In the genomic region with DNA sequence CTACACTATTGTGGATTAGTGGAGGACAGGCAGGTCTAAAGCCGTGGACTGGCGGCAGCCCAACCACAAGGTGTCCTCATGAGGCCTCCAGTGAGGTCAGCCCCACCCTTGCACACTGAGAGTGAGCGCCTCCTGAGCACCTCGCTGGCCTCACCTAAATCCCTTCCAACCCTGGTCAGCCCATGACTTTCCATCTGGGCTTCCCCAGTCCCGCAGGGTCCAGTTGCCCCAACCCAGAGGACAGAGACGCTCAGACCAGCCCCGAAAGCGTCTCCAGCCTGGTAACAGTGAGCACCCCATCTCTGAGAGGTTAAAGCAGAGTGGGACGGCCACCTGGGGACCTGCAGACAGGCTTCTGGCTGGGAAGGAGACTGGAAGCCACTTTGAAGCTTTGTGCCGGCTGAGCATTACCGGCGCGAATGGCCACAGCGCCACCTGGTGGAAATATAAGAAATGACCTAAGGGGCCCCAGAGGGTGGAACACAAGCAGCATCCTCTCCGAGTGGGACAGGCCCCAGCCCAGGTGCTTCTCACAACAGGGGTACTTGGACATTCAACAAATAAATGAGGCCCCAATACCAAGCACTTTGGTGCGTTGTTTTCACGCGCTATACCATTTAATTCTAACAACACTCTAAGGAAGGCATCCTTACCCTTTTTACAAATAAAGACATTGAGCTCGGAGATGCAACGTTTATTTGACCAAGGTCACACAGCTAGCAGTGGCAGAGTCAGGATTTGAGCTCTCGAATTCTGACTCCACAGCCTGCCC, we compare ENCODE assay signal across 1 cellular context.
TF ChIP-seq lines count a peak whose summit lies in the region.

No MANE protein-coding gene starts in this region.

TF ChIP-seq in H1, 55 proteins besides CTCF, POLR2A, EP300 and RAD21 (continued from another document):
- TF ChIP-seq BACH1 (IDR thresholded peaks at IDR 0.05; ENCODE audit: low read length) (no peak), KDM5A (IDR thresholded peaks at IDR 0.05; ENCODE audit: low read length) (no peak), SIX5 (IDR thresholded peaks at IDR 0.05; ENCODE audit: low read depth, low read length) (no peak), SUZ12 (IDR thresholded peaks at IDR 0.05; ENCODE audit: low read length) (no peak), TAF1 (IDR thresholded peaks at IDR 0.05; ENCODE audit: low read depth, low read length) (0 out of 2 replicates have a peak, but pooled peaks have one; percentile 22), TBP (IDR thresholded peaks at IDR 0.05; ENCODE audit: low read depth, low read length) (no peak), POU5F1 (IDR thresholded peaks at IDR 0.05; ENCODE audit: low read depth, low read length) (no peak), KDM4A (IDR thresholded peaks at IDR 0.05; ENCODE audit: low read depth, low read length, severe bottlenecking) (peak; percentile 52), PHF8 (conservative IDR thresholded peaks at IDR 0.05; ENCODE audit: low read depth, low read length) (no peak), RFX5 (IDR thresholded peaks at IDR 0.05; ENCODE audit: borderline replicate concordance, low read depth, low read length) (no peak), EZH2 (IDR thresholded peaks at IDR 0.05; ENCODE audit: low read depth, low read length, severe bottlenecking) (no peak), MAFK (IDR thresholded peaks at IDR 0.05; ENCODE audit: low read depth, low read length) (no peak), TEAD4 (IDR thresholded peaks at IDR 0.05; ENCODE audit: low read depth, low read length) (no peak), ZNF274 (IDR thresholded peaks at IDR 0.05; ENCODE audit: borderline replicate concordance, extremely low read depth, low read length) (no peak), JUN (IDR thresholded peaks at IDR 0.05; ENCODE audit: low read depth, low read length) (no peak), CREB1 (IDR thresholded peaks at IDR 0.05) (0 out of 2 replicates have a peak, but pooled peaks have one; percentile 9), CEBPB (IDR thresholded peaks at IDR 0.05; ENCODE audit: low read depth, low read length) (no peak), POLR2AphosphoS5 (IDR thresholded peaks at IDR 0.05; ENCODE audit: low read depth, low read length) (no peak), SIN3A (conservative IDR thresholded peaks at IDR 0.05 in 1 of 2, IDR thresholded peaks at IDR 0.05 in 1 of 2; ENCODE audit: low read depth in 1 of 2, low read length in 2 of 2) (no peak), CBX8 (IDR thresholded peaks at IDR 0.05; ENCODE audit: borderline replicate concordance, low read depth, low read length) (no peak), TAF7 (optimal IDR thresholded peaks at IDR 0.05; ENCODE audit: borderline replicate concordance, low read depth, low read length) (peak; percentile 44)
- TF ChIP-seq, protein P1, sequence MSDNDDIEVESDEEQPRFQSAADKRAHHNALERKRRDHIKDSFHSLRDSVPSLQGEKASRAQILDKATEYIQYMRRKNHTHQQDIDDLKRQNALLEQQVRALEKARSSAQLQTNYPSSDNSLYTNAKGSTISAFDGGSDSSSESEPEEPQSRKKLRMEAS (IDR thresholded peaks at IDR 0.05): no peak
- TF ChIP-seq, protein P2, sequence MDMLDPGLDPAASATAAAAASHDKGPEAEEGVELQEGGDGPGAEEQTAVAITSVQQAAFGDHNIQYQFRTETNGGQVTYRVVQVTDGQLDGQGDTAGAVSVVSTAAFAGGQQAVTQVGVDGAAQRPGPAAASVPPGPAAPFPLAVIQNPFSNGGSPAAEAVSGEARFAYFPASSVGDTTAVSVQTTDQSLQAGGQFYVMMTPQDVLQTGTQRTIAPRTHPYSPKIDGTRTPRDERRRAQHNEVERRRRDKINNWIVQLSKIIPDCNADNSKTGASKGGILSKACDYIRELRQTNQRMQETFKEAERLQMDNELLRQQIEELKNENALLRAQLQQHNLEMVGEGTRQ (IDR thresholded peaks at IDR 0.05; ENCODE audit: low read length): no peak
- TF ChIP-seq, protein P3, sequence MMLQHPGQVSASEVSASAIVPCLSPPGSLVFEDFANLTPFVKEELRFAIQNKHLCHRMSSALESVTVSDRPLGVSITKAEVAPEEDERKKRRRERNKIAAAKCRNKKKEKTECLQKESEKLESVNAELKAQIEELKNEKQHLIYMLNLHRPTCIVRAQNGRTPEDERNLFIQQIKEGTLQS (IDR thresholded peaks at IDR 0.05; ENCODE audit: insufficient read depth, low read depth, low read length): no peak
- TF ChIP-seq, protein P4, sequence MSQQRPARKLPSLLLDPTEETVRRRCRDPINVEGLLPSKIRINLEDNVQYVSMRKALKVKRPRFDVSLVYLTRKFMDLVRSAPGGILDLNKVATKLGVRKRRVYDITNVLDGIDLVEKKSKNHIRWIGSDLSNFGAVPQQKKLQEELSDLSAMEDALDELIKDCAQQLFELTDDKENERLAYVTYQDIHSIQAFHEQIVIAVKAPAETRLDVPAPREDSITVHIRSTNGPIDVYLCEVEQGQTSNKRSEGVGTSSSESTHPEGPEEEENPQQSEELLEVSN (IDR thresholded peaks at IDR 0.05): no peak
